Comparison of ENCODE assay signal across 13 cellular contexts in the genomic region with DNA sequence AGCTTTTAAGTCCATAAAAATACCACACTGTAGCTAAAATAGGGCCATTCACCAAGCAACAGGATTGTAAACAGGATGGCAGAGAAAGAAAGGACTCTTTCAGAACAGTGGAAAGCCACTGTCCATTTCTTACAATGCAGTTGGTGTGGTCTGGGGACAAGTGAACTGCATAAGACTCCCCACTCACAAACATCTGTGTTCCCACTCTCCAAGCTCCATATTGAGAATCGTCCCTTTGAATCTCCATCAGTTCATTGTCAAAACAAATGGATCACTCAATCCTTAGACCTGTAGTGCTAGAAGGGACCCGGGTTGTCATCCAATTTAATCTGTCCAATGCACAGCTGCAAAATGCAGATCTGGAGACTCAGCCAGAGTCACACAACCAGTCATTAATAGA.
"Had no signal": no experiment of that assay in that cellular context is flagged by ENCODE, and none has a peak within 500 bp of the region (broad histone marks: within the 10 kb centered on the region; RNA-seq: fewer than 3 reads in every experiment).

No MANE protein-coding gene starts in this region.

- H3K9me3 ChIP-seq: gastroesophageal sphincter, left ventricle myocardium inferior, prostate gland, right lobe of liver had no signal

- H3K27ac Mint-ChIP-seq: activated CD4-positive, alpha-beta T cell treated with anti-CD3 and anti-CD28 coated beads, Interleukin-2, amount 10 ng/mL, durations not matched to agents 7 days and 5 days; activated naive CD4-positive, alpha-beta T cell treated with anti-CD3 and anti-CD28 coated beads, Interleukin-2, amount 10 ng/mL, durations not matched to agents 7 days and 5 days; memory B cell; natural killer cell; stimulated activated naive CD8-positive, alpha-beta T cell treated with anti-CD3 and anti-CD28 coated beads, Interleukin-15, amount 100 ng/mL, for 72 hours had no signal

- H3K4me1 ChIP-seq: left ventricle myocardium inferior, prostate gland, right lobe of liver had no signal

- H3K27me3 ChIP-seq: gastroesophageal sphincter, right lobe of liver had no signal

- H3K4me1 Mint-ChIP-seq: activated CD4-positive, alpha-beta T cell treated with anti-CD3 and anti-CD28 coated beads, Interleukin-2, amount 10 ng/mL, durations not matched to agents 7 days and 5 days; activated naive CD4-positive, alpha-beta T cell treated with anti-CD3 and anti-CD28 coated beads, Interleukin-2, amount 10 ng/mL, durations not matched to agents 7 days and 5 days; memory B cell; natural killer cell; stimulated activated naive CD8-positive, alpha-beta T cell treated with anti-CD3 and anti-CD28 coated beads, Interleukin-15, amount 100 ng/mL, for 72 hours had no signal

- ATAC-seq: natural killer cell; right lobe of liver; stimulated activated naive CD8-positive, alpha-beta T cell treated with anti-CD3 and anti-CD28 coated beads, Interleukin-15, amount 100 ng/mL, for 72 hours had no signal

- H3K36me3 ChIP-seq: gastroesophageal sphincter, left ventricle myocardium inferior, prostate gland, right lobe of liver had no signal

- H3K9me3 Mint-ChIP-seq: activated CD4-positive, alpha-beta T cell treated with anti-CD3 and anti-CD28 coated beads, Interleukin-2, amount 10 ng/mL, durations not matched to agents 7 days and 5 days; activated naive CD4-positive, alpha-beta T cell treated with anti-CD3 and anti-CD28 coated beads, Interleukin-2, amount 10 ng/mL, durations not matched to agents 7 days and 5 days; memory B cell; natural killer cell; stimulated activated naive CD8-positive, alpha-beta T cell treated with anti-CD3 and anti-CD28 coated beads, Interleukin-15, amount 100 ng/mL, for 72 hours had no signal

- H3K4me3 ChIP-seq: gastroesophageal sphincter, left ventricle myocardium inferior, prostate gland, right lobe of liver had no signal

- DNase-seq: activated CD4-positive, alpha-beta T cell treated with anti-CD3 and anti-CD28 coated beads, Interleukin-2, amount 10 ng/mL, durations not matched to agents 7 days and 5 days; activated naive CD4-positive, alpha-beta T cell treated with anti-CD3 and anti-CD28 coated beads, Interleukin-2, amount 10 ng/mL, durations not matched to agents 7 days and 5 days; activated T-cell treated with anti-CD3 and anti-CD28 coated beads for 4 hours; left ventricle myocardium inferior; natural killer cell; right lobe of liver; stimulated activated CD4-positive, alpha-beta T cell treated with anti-CD3 and anti-CD28 coated beads, Interleukin-1b, Interleukin-23, amount 100 ng/mL, for 48 hours; stimulated activated naive CD8-positive, alpha-beta T cell treated with anti-CD3 and anti-CD28 coated beads, Interleukin-15, amount 100 ng/mL, for 72 hours; T-helper 9 cell had no signal

- H3K4me3 Mint-ChIP-seq: activated CD4-positive, alpha-beta T cell treated with anti-CD3 and anti-CD28 coated beads, Interleukin-2, amount 10 ng/mL, durations not matched to agents 7 days and 5 days; activated naive CD4-positive, alpha-beta T cell treated with anti-CD3 and anti-CD28 coated beads, Interleukin-2, amount 10 ng/mL, durations not matched to agents 7 days and 5 days; memory B cell; natural killer cell; stimulated activated naive CD8-positive, alpha-beta T cell treated with anti-CD3 and anti-CD28 coated beads, Interleukin-15, amount 100 ng/mL, for 72 hours had no signal

- H3K36me3 Mint-ChIP-seq: activated naive CD4-positive, alpha-beta T cell treated with anti-CD3 and anti-CD28 coated beads, Interleukin-2, amount 10 ng/mL, durations not matched to agents 7 days and 5 days; memory B cell; natural killer cell had no signal

- H3K27me3 Mint-ChIP-seq: activated CD4-positive, alpha-beta T cell treated with anti-CD3 and anti-CD28 coated beads, Interleukin-2, amount 10 ng/mL, durations not matched to agents 7 days and 5 days; memory B cell had no signal

- H3K27ac ChIP-seq: epithelial cell of prostate, left ventricle myocardium inferior, prostate gland, right lobe of liver had no signal
